ENCODE assay signal across 1 cellular context in the genomic region with DNA sequence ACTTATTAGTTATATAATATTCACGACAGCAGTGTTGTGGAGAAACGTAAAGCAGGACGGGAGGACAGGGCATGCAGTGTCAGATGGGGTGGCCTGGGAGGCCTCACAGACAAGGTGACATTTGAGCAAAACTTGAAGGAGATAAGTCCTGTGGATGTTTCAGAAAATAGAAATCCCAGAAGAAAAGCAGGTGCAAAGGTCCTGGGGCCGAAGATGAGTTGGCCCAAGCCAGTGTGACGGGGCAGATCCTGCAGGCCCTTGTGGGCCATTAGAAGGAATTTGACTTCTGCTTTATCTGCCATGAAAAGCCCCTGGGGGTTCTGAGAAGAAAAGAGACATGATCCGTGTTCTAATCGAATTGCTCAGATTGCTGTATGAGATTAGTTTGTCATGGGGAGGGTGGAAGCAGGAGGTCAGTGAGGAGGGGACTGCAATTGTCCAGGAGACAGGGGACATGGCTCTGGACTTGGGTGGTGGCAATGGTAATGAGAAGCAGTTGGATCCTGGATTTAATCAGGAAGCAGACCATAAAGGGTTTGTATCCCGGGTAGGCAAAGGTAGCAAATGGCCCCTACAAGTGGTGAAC.
TF ChIP-seq lines count a peak whose summit lies in the region.

No MANE protein-coding gene starts in this region.

TF ChIP-seq in WTC11, 78 proteins besides CTCF, POLR2A, EP300 and RAD21 (continued from another document):
- TF ChIP-seq, protein P1, sequence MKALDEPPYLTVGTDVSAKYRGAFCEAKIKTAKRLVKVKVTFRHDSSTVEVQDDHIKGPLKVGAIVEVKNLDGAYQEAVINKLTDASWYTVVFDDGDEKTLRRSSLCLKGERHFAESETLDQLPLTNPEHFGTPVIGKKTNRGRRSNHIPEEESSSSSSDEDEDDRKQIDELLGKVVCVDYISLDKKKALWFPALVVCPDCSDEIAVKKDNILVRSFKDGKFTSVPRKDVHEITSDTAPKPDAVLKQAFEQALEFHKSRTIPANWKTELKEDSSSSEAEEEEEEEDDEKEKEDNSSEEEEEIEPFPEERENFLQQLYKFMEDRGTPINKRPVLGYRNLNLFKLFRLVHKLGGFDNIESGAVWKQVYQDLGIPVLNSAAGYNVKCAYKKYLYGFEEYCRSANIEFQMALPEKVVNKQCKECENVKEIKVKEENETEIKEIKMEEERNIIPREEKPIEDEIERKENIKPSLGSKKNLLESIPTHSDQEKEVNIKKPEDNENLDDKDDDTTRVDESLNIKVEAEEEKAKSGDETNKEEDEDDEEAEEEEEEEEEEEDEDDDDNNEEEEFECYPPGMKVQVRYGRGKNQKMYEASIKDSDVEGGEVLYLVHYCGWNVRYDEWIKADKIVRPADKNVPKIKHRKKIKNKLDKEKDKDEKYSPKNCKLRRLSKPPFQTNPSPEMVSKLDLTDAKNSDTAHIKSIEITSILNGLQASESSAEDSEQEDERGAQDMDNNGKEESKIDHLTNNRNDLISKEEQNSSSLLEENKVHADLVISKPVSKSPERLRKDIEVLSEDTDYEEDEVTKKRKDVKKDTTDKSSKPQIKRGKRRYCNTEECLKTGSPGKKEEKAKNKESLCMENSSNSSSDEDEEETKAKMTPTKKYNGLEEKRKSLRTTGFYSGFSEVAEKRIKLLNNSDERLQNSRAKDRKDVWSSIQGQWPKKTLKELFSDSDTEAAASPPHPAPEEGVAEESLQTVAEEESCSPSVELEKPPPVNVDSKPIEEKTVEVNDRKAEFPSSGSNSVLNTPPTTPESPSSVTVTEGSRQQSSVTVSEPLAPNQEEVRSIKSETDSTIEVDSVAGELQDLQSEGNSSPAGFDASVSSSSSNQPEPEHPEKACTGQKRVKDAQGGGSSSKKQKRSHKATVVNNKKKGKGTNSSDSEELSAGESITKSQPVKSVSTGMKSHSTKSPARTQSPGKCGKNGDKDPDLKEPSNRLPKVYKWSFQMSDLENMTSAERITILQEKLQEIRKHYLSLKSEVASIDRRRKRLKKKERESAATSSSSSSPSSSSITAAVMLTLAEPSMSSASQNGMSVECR (CRISPR knock-in tag; IDR thresholded peaks at IDR 0.05; ENCODE audit: borderline replicate concordance): no peak
- no peak for TF ChIP-seq EMX1 (CRISPR knock-in tag; IDR thresholded peaks at IDR 0.05)
- TF ChIP-seq GABPB1 (CRISPR knock-in tag; IDR thresholded peaks at IDR 0.05): no peak
- TF ChIP-seq RORB (CRISPR knock-in tag; IDR thresholded peaks at IDR 0.05): no peak
- TF ChIP-seq ZBTB21 (CRISPR knock-in tag; IDR thresholded peaks at IDR 0.05; ENCODE audit: borderline replicate concordance): no peak
- TF ChIP-seq, protein P2, sequence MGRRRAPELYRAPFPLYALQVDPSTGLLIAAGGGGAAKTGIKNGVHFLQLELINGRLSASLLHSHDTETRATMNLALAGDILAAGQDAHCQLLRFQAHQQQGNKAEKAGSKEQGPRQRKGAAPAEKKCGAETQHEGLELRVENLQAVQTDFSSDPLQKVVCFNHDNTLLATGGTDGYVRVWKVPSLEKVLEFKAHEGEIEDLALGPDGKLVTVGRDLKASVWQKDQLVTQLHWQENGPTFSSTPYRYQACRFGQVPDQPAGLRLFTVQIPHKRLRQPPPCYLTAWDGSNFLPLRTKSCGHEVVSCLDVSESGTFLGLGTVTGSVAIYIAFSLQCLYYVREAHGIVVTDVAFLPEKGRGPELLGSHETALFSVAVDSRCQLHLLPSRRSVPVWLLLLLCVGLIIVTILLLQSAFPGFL (CRISPR knock-in tag; IDR thresholded peaks at IDR 0.05; ENCODE audit: borderline replicate concordance): no peak
- TF ChIP-seq, protein P3, sequence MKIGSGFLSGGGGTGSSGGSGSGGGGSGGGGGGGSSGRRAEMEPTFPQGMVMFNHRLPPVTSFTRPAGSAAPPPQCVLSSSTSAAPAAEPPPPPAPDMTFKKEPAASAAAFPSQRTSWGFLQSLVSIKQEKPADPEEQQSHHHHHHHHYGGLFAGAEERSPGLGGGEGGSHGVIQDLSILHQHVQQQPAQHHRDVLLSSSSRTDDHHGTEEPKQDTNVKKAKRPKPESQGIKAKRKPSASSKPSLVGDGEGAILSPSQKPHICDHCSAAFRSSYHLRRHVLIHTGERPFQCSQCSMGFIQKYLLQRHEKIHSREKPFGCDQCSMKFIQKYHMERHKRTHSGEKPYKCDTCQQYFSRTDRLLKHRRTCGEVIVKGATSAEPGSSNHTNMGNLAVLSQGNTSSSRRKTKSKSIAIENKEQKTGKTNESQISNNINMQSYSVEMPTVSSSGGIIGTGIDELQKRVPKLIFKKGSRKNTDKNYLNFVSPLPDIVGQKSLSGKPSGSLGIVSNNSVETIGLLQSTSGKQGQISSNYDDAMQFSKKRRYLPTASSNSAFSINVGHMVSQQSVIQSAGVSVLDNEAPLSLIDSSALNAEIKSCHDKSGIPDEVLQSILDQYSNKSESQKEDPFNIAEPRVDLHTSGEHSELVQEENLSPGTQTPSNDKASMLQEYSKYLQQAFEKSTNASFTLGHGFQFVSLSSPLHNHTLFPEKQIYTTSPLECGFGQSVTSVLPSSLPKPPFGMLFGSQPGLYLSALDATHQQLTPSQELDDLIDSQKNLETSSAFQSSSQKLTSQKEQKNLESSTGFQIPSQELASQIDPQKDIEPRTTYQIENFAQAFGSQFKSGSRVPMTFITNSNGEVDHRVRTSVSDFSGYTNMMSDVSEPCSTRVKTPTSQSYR (CRISPR knock-in tag; IDR thresholded peaks at IDR 0.05): no peak
- no peak for TF ChIP-seq JAZF1 (CRISPR knock-in tag; IDR thresholded peaks at IDR 0.05)
- TF ChIP-seq, protein P4, sequence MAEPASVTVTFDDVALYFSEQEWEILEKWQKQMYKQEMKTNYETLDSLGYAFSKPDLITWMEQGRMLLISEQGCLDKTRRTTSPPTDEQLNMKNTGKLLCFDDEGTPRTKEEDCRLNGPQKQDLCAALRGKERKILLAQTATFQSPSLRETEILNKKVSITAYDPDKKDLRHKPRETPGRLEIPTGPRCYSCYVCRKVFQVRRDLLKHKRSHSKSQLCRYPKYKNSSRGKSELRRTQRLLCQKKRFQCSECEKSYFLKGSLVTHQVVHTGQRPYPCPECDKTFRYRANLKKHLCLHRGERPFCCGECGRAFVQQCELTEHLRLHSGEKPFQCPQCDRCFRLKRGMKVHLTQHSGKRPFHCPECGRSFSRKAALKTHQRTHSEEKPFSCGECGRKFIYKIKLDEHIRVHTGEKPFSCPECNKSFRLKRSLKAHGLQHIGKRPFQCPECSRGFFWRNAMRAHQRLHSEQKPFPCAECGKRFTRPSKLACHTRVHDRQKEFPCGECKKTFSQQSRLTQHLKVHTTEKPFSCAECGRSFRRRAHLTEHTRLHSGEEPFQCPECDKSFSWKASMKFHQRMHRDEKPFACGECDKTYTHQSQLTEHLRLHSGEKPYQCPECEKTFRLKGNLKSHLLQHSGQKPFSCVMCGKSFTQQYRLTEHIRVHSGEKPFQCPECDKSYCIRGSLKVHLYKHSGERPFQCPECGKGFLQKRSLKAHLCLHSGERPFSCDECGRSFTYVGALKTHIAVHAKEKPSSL (CRISPR knock-in tag; conservative IDR thresholded peaks at IDR 0.05): no peak
- no peak for TF ChIP-seq ZNF423 (CRISPR knock-in tag; IDR thresholded peaks at IDR 0.05)
- TF ChIP-seq, protein P5, sequence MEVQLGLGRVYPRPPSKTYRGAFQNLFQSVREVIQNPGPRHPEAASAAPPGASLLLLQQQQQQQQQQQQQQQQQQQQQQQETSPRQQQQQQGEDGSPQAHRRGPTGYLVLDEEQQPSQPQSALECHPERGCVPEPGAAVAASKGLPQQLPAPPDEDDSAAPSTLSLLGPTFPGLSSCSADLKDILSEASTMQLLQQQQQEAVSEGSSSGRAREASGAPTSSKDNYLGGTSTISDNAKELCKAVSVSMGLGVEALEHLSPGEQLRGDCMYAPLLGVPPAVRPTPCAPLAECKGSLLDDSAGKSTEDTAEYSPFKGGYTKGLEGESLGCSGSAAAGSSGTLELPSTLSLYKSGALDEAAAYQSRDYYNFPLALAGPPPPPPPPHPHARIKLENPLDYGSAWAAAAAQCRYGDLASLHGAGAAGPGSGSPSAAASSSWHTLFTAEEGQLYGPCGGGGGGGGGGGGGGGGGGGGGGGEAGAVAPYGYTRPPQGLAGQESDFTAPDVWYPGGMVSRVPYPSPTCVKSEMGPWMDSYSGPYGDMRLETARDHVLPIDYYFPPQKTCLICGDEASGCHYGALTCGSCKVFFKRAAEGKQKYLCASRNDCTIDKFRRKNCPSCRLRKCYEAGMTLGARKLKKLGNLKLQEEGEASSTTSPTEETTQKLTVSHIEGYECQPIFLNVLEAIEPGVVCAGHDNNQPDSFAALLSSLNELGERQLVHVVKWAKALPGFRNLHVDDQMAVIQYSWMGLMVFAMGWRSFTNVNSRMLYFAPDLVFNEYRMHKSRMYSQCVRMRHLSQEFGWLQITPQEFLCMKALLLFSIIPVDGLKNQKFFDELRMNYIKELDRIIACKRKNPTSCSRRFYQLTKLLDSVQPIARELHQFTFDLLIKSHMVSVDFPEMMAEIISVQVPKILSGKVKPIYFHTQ (CRISPR knock-in tag; IDR thresholded peaks at IDR 0.05): no peak
- TF ChIP-seq, protein P6, sequence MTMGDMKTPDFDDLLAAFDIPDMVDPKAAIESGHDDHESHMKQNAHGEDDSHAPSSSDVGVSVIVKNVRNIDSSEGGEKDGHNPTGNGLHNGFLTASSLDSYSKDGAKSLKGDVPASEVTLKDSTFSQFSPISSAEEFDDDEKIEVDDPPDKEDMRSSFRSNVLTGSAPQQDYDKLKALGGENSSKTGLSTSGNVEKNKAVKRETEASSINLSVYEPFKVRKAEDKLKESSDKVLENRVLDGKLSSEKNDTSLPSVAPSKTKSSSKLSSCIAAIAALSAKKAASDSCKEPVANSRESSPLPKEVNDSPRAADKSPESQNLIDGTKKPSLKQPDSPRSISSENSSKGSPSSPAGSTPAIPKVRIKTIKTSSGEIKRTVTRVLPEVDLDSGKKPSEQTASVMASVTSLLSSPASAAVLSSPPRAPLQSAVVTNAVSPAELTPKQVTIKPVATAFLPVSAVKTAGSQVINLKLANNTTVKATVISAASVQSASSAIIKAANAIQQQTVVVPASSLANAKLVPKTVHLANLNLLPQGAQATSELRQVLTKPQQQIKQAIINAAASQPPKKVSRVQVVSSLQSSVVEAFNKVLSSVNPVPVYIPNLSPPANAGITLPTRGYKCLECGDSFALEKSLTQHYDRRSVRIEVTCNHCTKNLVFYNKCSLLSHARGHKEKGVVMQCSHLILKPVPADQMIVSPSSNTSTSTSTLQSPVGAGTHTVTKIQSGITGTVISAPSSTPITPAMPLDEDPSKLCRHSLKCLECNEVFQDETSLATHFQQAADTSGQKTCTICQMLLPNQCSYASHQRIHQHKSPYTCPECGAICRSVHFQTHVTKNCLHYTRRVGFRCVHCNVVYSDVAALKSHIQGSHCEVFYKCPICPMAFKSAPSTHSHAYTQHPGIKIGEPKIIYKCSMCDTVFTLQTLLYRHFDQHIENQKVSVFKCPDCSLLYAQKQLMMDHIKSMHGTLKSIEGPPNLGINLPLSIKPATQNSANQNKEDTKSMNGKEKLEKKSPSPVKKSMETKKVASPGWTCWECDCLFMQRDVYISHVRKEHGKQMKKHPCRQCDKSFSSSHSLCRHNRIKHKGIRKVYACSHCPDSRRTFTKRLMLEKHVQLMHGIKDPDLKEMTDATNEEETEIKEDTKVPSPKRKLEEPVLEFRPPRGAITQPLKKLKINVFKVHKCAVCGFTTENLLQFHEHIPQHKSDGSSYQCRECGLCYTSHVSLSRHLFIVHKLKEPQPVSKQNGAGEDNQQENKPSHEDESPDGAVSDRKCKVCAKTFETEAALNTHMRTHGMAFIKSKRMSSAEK (CRISPR knock-in tag; IDR thresholded peaks at IDR 0.05; ENCODE audit: borderline replicate concordance): no peak
- no peak for TF ChIP-seq ZNF138 (CRISPR knock-in tag; conservative IDR thresholded peaks at IDR 0.05)
- TF ChIP-seq, protein P7, sequence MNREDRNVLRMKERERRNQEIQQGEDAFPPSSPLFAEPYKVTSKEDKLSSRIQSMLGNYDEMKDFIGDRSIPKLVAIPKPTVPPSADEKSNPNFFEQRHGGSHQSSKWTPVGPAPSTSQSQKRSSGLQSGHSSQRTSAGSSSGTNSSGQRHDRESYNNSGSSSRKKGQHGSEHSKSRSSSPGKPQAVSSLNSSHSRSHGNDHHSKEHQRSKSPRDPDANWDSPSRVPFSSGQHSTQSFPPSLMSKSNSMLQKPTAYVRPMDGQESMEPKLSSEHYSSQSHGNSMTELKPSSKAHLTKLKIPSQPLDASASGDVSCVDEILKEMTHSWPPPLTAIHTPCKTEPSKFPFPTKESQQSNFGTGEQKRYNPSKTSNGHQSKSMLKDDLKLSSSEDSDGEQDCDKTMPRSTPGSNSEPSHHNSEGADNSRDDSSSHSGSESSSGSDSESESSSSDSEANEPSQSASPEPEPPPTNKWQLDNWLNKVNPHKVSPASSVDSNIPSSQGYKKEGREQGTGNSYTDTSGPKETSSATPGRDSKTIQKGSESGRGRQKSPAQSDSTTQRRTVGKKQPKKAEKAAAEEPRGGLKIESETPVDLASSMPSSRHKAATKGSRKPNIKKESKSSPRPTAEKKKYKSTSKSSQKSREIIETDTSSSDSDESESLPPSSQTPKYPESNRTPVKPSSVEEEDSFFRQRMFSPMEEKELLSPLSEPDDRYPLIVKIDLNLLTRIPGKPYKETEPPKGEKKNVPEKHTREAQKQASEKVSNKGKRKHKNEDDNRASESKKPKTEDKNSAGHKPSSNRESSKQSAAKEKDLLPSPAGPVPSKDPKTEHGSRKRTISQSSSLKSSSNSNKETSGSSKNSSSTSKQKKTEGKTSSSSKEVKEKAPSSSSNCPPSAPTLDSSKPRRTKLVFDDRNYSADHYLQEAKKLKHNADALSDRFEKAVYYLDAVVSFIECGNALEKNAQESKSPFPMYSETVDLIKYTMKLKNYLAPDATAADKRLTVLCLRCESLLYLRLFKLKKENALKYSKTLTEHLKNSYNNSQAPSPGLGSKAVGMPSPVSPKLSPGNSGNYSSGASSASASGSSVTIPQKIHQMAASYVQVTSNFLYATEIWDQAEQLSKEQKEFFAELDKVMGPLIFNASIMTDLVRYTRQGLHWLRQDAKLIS (CRISPR knock-in tag; IDR thresholded peaks at IDR 0.05; ENCODE audit: borderline replicate concordance): no peak
